40 cellular contexts compared by ENCODE assay signal in genomic region chr3:128455116-128455515, GRCh38. TPM values are rescaled to one million over a fixed set of nuclear protein-coding genes. Genes with fewer than 3 reads are reported as not detected.
"Had no signal": no experiment of that assay in that cellular context is flagged by ENCODE, and none has a peak within 500 bp of the region (broad histone marks: within the 10 kb centered on the region; RNA-seq: fewer than 3 reads in every experiment).

No MANE protein-coding gene starts in this region.

- H3K27ac ChIP-seq: ascending aorta, breast epithelium, cardiac muscle cell, coronary artery, dorsolateral prefrontal cortex, esophagus muscularis mucosa, foreskin keratinocyte, gastrocnemius medialis, heart right ventricle, WERI-Rb-1 had no signal

- H3K4me3 ChIP-seq: ascending aorta, breast epithelium, cardiac muscle cell, coronary artery, dorsolateral prefrontal cortex, esophagus muscularis mucosa, gastrocnemius medialis, heart right ventricle had no signal

- H3K4me3 Mint-ChIP-seq: activated B cell treated with CpG ODN at 0.5 μM for 24 hours; activated CD8-positive, alpha-beta memory T cell treated with anti-CD3 and anti-CD28 coated beads, Interleukin-2, amount 10 ng/mL, durations not matched to agents 7 days and 5 days; activated CD8-positive, alpha-beta T cell treated with anti-CD3 and anti-CD28 coated beads for 36 hours; activated naive CD4-positive, alpha-beta T cell treated with anti-CD3 and anti-CD28 coated beads, Interleukin-2, amount 10 ng/mL, durations not matched to agents 7 days and 5 days; activated naive CD8-positive, alpha-beta T cell treated with anti-CD3 and anti-CD28 coated beads, Interleukin-2, amount 10 ng/mL, durations not matched to agents 7 days and 5 days; activated T-cell treated with anti-CD3 and anti-CD28 coated beads, Interleukin-2, amount 50 U/mL, for 24 hours; activated T-cell treated with anti-CD3 and anti-CD28 coated beads, Interleukin-2, amount 50 U/mL, for 72 hours; brain; dendritic cell treated with granulocyte-macrophage colony-stimulating factor and Interleukin-4, amounts not matched to agents 40 ng/mL and 50 ng/mL, for 4 days; endodermal cell; T-cell; T-helper 1 cell treated with Interleukin-12 subunit alpha and Interleukin-12 subunit beta and Interleukin-4 antibody, amounts not matched to agents 30 μg/mL and 1 μg/mL, for 36 hours; T-helper 2 cell treated with Interferon-gamma antibody and Interleukin-4, amounts not matched to agents 5 μg/mL and 100 μg/mL, for 36 hours had no signal

- H3K9me3 ChIP-seq: ascending aorta, breast epithelium, esophagus muscularis mucosa, gastrocnemius medialis, heart right ventricle had no signal

- H3K4me1 ChIP-seq: ascending aorta, breast epithelium, esophagus muscularis mucosa, foreskin keratinocyte, gastrocnemius medialis, heart right ventricle had no signal

- H3K36me3 ChIP-seq: ascending aorta, breast epithelium, cardiac muscle cell, esophagus muscularis mucosa, gastrocnemius medialis, heart right ventricle, WERI-Rb-1 had no signal

- H3K36me3 Mint-ChIP-seq: activated naive CD8-positive, alpha-beta T cell treated with anti-CD3 and anti-CD28 coated beads, Interleukin-2, amount 10 ng/mL, durations not matched to agents 7 days and 5 days; brain; T-cell had no signal

- H3K27ac Mint-ChIP-seq: activated B cell treated with CpG ODN at 0.5 μM for 24 hours; activated CD8-positive, alpha-beta memory T cell treated with anti-CD3 and anti-CD28 coated beads, Interleukin-2, amount 10 ng/mL, durations not matched to agents 7 days and 5 days; activated CD8-positive, alpha-beta T cell treated with anti-CD3 and anti-CD28 coated beads for 36 hours; activated naive CD4-positive, alpha-beta T cell treated with anti-CD3 and anti-CD28 coated beads, Interleukin-2, amount 10 ng/mL, durations not matched to agents 7 days and 5 days; activated naive CD8-positive, alpha-beta T cell treated with anti-CD3 and anti-CD28 coated beads, Interleukin-2, amount 10 ng/mL, durations not matched to agents 7 days and 5 days; activated T-cell treated with anti-CD3 and anti-CD28 coated beads, Interleukin-2, amount 50 U/mL, for 24 hours; activated T-cell treated with anti-CD3 and anti-CD28 coated beads, Interleukin-2, amount 50 U/mL, for 72 hours; activated T-helper 2 cell treated with anti-CD3 and anti-CD28 coated beads, Interferon-gamma antibody, Interleukin-2, Interleukin-4, amounts not matched to agents 10 μg/mL and 5 μg/mL and 100 μg/mL, durations not matched to agents 14 hours and 24 hours and 36 hours; brain; dendritic cell treated with granulocyte-macrophage colony-stimulating factor and Interleukin-4, amounts not matched to agents 40 ng/mL and 50 ng/mL, for 4 days; endodermal cell; T-cell; T-helper 1 cell treated with Interleukin-12 subunit alpha and Interleukin-12 subunit beta and Interleukin-4 antibody, amounts not matched to agents 30 μg/mL and 1 μg/mL, for 36 hours; T-helper 2 cell treated with Interferon-gamma antibody and Interleukin-4, amounts not matched to agents 5 μg/mL and 100 μg/mL, for 36 hours had no signal

- H3K9me3 Mint-ChIP-seq: activated B cell treated with CpG ODN at 0.5 μM for 24 hours; activated CD8-positive, alpha-beta T cell treated with anti-CD3 and anti-CD28 coated beads for 36 hours; activated T-helper 2 cell treated with anti-CD3 and anti-CD28 coated beads, Interferon-gamma antibody, Interleukin-2, Interleukin-4, amounts not matched to agents 10 μg/mL and 5 μg/mL and 100 μg/mL, durations not matched to agents 14 hours and 24 hours and 36 hours; dendritic cell treated with granulocyte-macrophage colony-stimulating factor and Interleukin-4, amounts not matched to agents 40 ng/mL and 50 ng/mL, for 4 days; endodermal cell had no signal

- H3K27me3 ChIP-seq: ascending aorta, breast epithelium had no signal

- ATAC-seq: activated CD4-positive, CD25-positive, alpha-beta regulatory T cell treated with anti-CD3 and anti-CD28 coated beads, Interleukin-2, amount 50 U/mL, for 24 hours; activated CD8-positive, alpha-beta memory T cell treated with anti-CD3 and anti-CD28 coated beads, Interleukin-2, amount 10 ng/mL, durations not matched to agents 7 days and 5 days; activated CD8-positive, alpha-beta T cell treated with anti-CD3 and anti-CD28 coated beads for 36 hours; activated naive CD4-positive, alpha-beta T cell treated with anti-CD3 and anti-CD28 coated beads, Interleukin-2, amount 50 U/mL, for 72 hours; foreskin keratinocyte; gastrocnemius medialis; heart right ventricle; T-cell had no signal

- H3K4me1 Mint-ChIP-seq: activated B cell treated with CpG ODN at 0.5 μM for 24 hours had no signal

- DNase-seq: activated B cell treated with CpG ODN at 0.5 μM for 24 hours; activated CD4-positive, alpha-beta T cell treated with anti-CD3 and anti-CD28 coated beads for 48 hours; activated CD4-positive, alpha-beta T cell treated with anti-CD3 and anti-CD28 coated beads, Interleukin-2, amount 50 U/mL, for 1 hour; activated CD4-positive, alpha-beta T cell treated with anti-CD3 and anti-CD28 coated beads, Interleukin-2, amount 50 U/mL, for 48 hours; activated CD8-positive, alpha-beta memory T cell treated with anti-CD3 and anti-CD28 coated beads, Interleukin-2, amount 10 ng/mL, durations not matched to agents 7 days and 5 days; activated CD8-positive, alpha-beta memory T cell treated with anti-CD3 and anti-CD28 coated beads, Interleukin-2, amount 50 U/mL, for 4 hours; activated CD8-positive, alpha-beta T cell treated with anti-CD3 and anti-CD28 coated beads for 36 hours; activated effector memory CD4-positive, alpha-beta T cell treated with anti-CD3 and anti-CD28 coated beads, Interleukin-2, amount 50 U/mL, for 16 hours; activated naive CD4-positive, alpha-beta T cell treated with anti-CD3 and anti-CD28 coated beads, Interleukin-2, amount 10 ng/mL, durations not matched to agents 7 days and 5 days; activated naive CD8-positive, alpha-beta T cell treated with anti-CD3 and anti-CD28 coated beads, Interleukin-2, amount 10 ng/mL, durations not matched to agents 7 days and 5 days; activated T-cell treated with anti-CD3 and anti-CD28 coated beads for 4 hours; activated T-cell treated with anti-CD3 and anti-CD28 coated beads, Interleukin-2, amount 50 U/mL, for 24 hours; activated T-cell treated with anti-CD3 and anti-CD28 coated beads, Interleukin-2, amount 50 U/mL, for 72 hours; central memory CD4-positive, alpha-beta T cell; cerebellar nuclear complex; dorsolateral prefrontal cortex; effector memory CD4-positive, alpha-beta T cell; endodermal cell; erythroblast; foreskin keratinocyte; gastrocnemius medialis; heart right ventricle; SW 1271; T-cell; T1000; WERI-Rb-1 had no signal

RNA-seq across cellular contexts. Expression of gene DNAJB8, which starts 11.6 kb away (rescaled TPM):
- total RNA-seq: activated B cell treated with CpG ODN at 0.5 μM for 24 hours; activated CD8-positive, alpha-beta memory T cell treated with anti-CD3 and anti-CD28 coated beads for 36 hours; activated CD8-positive, alpha-beta memory T cell treated with anti-CD3 and anti-CD28 coated beads, Interleukin-2, amount 10 ng/mL, durations not matched to agents 7 days and 5 days; activated CD8-positive, alpha-beta T cell treated with anti-CD3 and anti-CD28 coated beads for 36 hours; activated naive CD4-positive, alpha-beta T cell treated with anti-CD3 and anti-CD28 coated beads, Interleukin-2, amount 50 U/mL, for 72 hours; activated naive CD8-positive, alpha-beta T cell treated with anti-CD3 and anti-CD28 coated beads, Interleukin-2, amount 10 ng/mL, durations not matched to agents 7 days and 5 days; activated T-cell treated with anti-CD3 and anti-CD28 coated beads, Interleukin-2, amount 50 U/mL, for 72 hours; activated T-helper 2 cell treated with anti-CD3 and anti-CD28 coated beads, Interferon-gamma antibody, Interleukin-2, Interleukin-4, amounts not matched to agents 10 μg/mL and 5 μg/mL and 100 μg/mL, durations not matched to agents 14 hours and 24 hours and 36 hours; ascending aorta; breast epithelium; cardiac muscle cell; dorsolateral prefrontal cortex; endodermal cell; esophagus muscularis mucosa; foreskin keratinocyte; gastrocnemius medialis; glomerular endothelial cell; heart right ventricle; T-cell had no signal

RNA-seq across cellular contexts. Expression of gene GATA2, which starts 37.9 kb away (rescaled TPM):
- total RNA-seq: activated B cell treated with CpG ODN at 0.5 μM for 24 hours; activated CD8-positive, alpha-beta T cell treated with anti-CD3 and anti-CD28 coated beads for 36 hours; activated naive CD8-positive, alpha-beta T cell treated with anti-CD3 and anti-CD28 coated beads, Interleukin-2, amount 10 ng/mL, durations not matched to agents 7 days and 5 days; foreskin keratinocyte had no signal
